In the genomic region with DNA sequence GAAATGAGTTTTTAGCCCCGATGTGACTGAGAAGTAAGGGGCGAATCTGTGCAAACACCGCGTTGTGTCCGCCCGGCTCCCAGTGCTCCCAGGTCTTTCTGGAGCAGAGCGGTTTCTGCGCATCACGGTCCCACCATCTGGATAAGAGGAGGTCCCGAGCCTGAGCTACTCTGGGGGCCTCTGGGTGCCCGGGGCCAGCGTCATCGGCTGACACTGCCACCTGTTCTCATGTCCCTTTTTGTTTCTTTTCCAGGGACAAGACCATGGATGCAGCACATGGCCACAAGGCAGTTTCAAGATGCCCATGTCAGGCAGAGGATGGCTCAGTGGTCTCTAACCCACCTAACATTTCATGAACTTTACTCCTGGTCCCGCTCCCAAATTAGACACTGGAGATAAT, we compare ENCODE assay signal across 1 cellular context.
TF ChIP-seq lines count a peak whose summit lies in the region.

No MANE protein-coding gene starts in this region.

TF ChIP-seq in H1, 55 proteins besides CTCF, POLR2A, EP300 and RAD21:
- TF ChIP-seq EGR1 (IDR thresholded peaks at IDR 0.05; ENCODE audit: borderline replicate concordance, low read depth, low read length) (no peak), SIN3A (conservative IDR thresholded peaks at IDR 0.05 in 1 of 2, IDR thresholded peaks at IDR 0.05 in 1 of 2; ENCODE audit: low read depth in 1 of 2, low read length in 2 of 2) (no peak), CTBP2 (IDR thresholded peaks at IDR 0.05; ENCODE audit: borderline replicate concordance, insufficient read depth, insufficient read length, low read length) (no peak), SUZ12 (IDR thresholded peaks at IDR 0.05; ENCODE audit: low read length) (no peak), SAP30 (IDR thresholded peaks at IDR 0.05; ENCODE audit: insufficient read depth, insufficient replicate concordance, low read length) (no peak)
TF ChIP-seq in H1: peak in this region for 0.
